Comparison of ENCODE assay signal across 8 cellular contexts in genomic region chr10:106189254-106189653, GRCh38.
DNase-seq lines count a peak whose midpoint lies in the region; ATAC-seq, FAIRE-seq and TF ChIP-seq lines count a peak whose summit lies in the region.

No MANE protein-coding gene starts in this region.

- TF ChIP-seq RAD21 in H1 (IDR thresholded peaks at IDR 0.05 in 1 of 2, conservative IDR thresholded peaks at IDR 0.05 in 1 of 2; ENCODE audit: low read depth in 2 of 2, low read length in 2 of 2), result peak; percentile 78 to 80

- FAIRE-seq in H1 (lab: Jason Lieb, UNC), result peak; percentile 94

- H2BK15ac ChIP-seq in H1 (ENCODE audit: low read length), result no peak overlapping the region

- TF ChIP-seq POLR2A in H1 (IDR thresholded peaks at IDR 0.05; ENCODE audit: control extremely low read depth in 1 of 2, low read depth in 2 of 2, low read length in 2 of 2), result no peak

- H3K36me3 ChIP-seq in MM.1S (replicated peaks; ENCODE audit: insufficient read depth, low read length), result no peaks in the 10 kb centered on the region
- H3K36me3 ChIP-seq in H1 (ENCODE audit: control insufficient read depth in 2 of 4, insufficient read depth in 4 of 4, low read length in 3 of 4), result no peaks in the 10 kb centered on the region

- H3K18ac ChIP-seq in H1 (ENCODE audit: extremely low read depth, low read length), result no peak overlapping the region

- no peak overlapping the region for H3K56ac ChIP-seq in H1 (replicated peaks; ENCODE audit: insufficient read length, low read depth, low read length)

- H3K79me1 ChIP-seq in H1 (ENCODE audit: low read depth, low read length), result no peaks in the 10 kb centered on the region

- WGBS in H1 (ENCODE audit: extremely low coverage in 1 of 2, insufficient coverage in 1 of 2, insufficient read length in 1 of 2, insufficient replicate concordance in 2 of 2, low coverage in 1 of 2, low lambda C conversion rate in 2 of 2, missing lambda C conversion rate in 1 of 2), 2 experiments, result 38% methylated on average over 2 of the region's 2 CpGs; no CpG with 5 or more reads in 1 of the 2 experiments

- H3F3A ChIP-seq in MM.1S (ENCODE audit: insufficient read depth, low read length), result no peaks in the 10 kb centered on the region

- no peak overlapping the region for H4K8ac ChIP-seq in H1 (ENCODE audit: extremely low read depth, insufficient read depth, low read length)

- H3K9ac ChIP-seq in MM.1S (ENCODE audit: low read length) (no peak overlapping the region), H1 (replicated peaks in 1 of 4; ENCODE audit: extremely low read depth in 1 of 4, low read depth in 3 of 4, low read length in 3 of 4) (no peak overlapping the region)

- no peak overlapping the region for H2BK5ac ChIP-seq in H1 (ENCODE audit: low read depth, low read length)

- H2AFZ ChIP-seq in MM.1S (ENCODE audit: low read length) (no peak overlapping the region), H1 (ENCODE audit: low read length) (no peak overlapping the region)

- H2BK120ac ChIP-seq in H1 (replicated peaks; ENCODE audit: low read depth, low read length), result no peak overlapping the region

- DNase-seq in COLO829 (ENCODE audit: low spot score) (peak; percentile 10), MM.1S (peak; percentile 42), H1 (ENCODE audit: low read depth in 1 of 2, low spot score in 2 of 2) (peak; percentile 9 to 53), retina (peak; percentile 27)
- no peak for DNase-seq in NK-92 treated with Interleukin-12 subunit alpha and Interleukin-12 subunit beta, amount 100 ng/mL, for 24 hours (lab: John Stamatoyannopoulos, UW)

- CTCF ChIA-PET in H1 (lab: Charles Lee; ENCODE audit: partially characterized antibody), result interaction anchor here (0.5 to 2.3 kb wide), 14 partner anchors 13 to 881 kb away, joined by 3 to 11 read pairs (median 3); no protein-coding TSS in a partner anchor

- TF ChIP-seq CTCF in MM.1S (IDR thresholded peaks at IDR 0.05; ENCODE audit: low read length) (peak; percentile 44), H1 (IDR thresholded peaks at IDR 0.05; ENCODE audit: control extremely low read depth in 1 of 3, insufficient read depth in 1 of 3, low read depth in 1 of 3, low read length in 3 of 3) (peak; percentile 30 to 85 (median 70))

- H3K9me2 ChIP-seq in MM.1S (replicated peaks; ENCODE audit: insufficient read depth, low read length), result no peaks in the 10 kb centered on the region

- H2BK12ac ChIP-seq in H1 (ENCODE audit: low read depth, low read length), result no peak overlapping the region

- no peaks in the 10 kb centered on the region; the same call in 1 of the 2 replicates for H3K23me2 ChIP-seq in H1 (ENCODE audit: low read depth, low read length)

- H3K4me2 ChIP-seq in MM.1S (ENCODE audit: low read depth, low read length) (no peak overlapping the region), H1 (ENCODE audit: insufficient read depth in 1 of 2, low read depth in 2 of 2, low read length in 2 of 2) (no peak overlapping the region)

- no peaks in the 10 kb centered on the region for H3K79me2 ChIP-seq in MM.1S (ENCODE audit: low read length)
- no peaks in the 10 kb centered on the region for H3K79me2 ChIP-seq in H1 (ENCODE audit: control insufficient read depth in 1 of 2, insufficient read depth in 2 of 2, low read length in 2 of 2)

- no peaks in the 10 kb centered on the region for H4K20me1 ChIP-seq in MM.1S (ENCODE audit: insufficient read depth, low read length)
- H4K20me1 ChIP-seq in H1 (replicated peaks in 1 of 2; ENCODE audit: control insufficient read depth in 1 of 2, insufficient read depth in 2 of 2, low read length in 2 of 2), result no peaks in the 10 kb centered on the region

- TF ChIP-seq EP300 in H1 (IDR thresholded peaks at IDR 0.05; ENCODE audit: borderline replicate concordance in 1 of 2, low read depth in 2 of 2, low read length in 2 of 2), result no peak

- no peak overlapping the region for H2AK5ac ChIP-seq in H1 (ENCODE audit: low read depth, low read length)

- H3K9me3 ChIP-seq in MM.1S (replicated peaks; ENCODE audit: insufficient read depth, low read length), result no peaks in the 10 kb centered on the region
- no peaks in the 10 kb centered on the region for H3K9me3 ChIP-seq in H1 (ENCODE audit: insufficient read depth in 2 of 2, low read depth in 1 of 2, low read length in 1 of 2)

- POLR2A ChIA-PET in H1 (lab: Charles Lee; ENCODE audit: partially characterized antibody), result no interaction called here

- H3K27me3 ChIP-seq in MM.1S (replicated peaks; ENCODE audit: insufficient read depth, low read length), result no peaks in the 10 kb centered on the region
- H3K27me3 ChIP-seq in H1 (replicated peaks in 1 of 4; ENCODE audit: control insufficient read depth in 3 of 4, extremely low read depth in 1 of 4, insufficient read depth in 3 of 4, low read length in 3 of 4), result no peaks in the 10 kb centered on the region

- no peak overlapping the region for H3K14ac ChIP-seq in H1 (ENCODE audit: insufficient read length)

- no peak overlapping the region for H3K23ac ChIP-seq in H1 (ENCODE audit: insufficient read length)

- peak; percentile 54 for ATAC-seq in GM18870 (IDR thresholded peaks at IDR 0.05; ENCODE audit: unreplicated experiment)
- no peak for ATAC-seq in GM18502 (IDR thresholded peaks at IDR 0.05; ENCODE audit: poor library complexity, unreplicated experiment)
- no peak for ATAC-seq in HG03095 (IDR thresholded peaks at IDR 0.05; ENCODE audit: unreplicated experiment)

- no peak overlapping the region for H4K5ac ChIP-seq in H1 (ENCODE audit: insufficient read length, low read depth, low read length)

- H3K27ac ChIP-seq in MM.1S (ENCODE audit: low read length) (no peak overlapping the region), H1 (ENCODE audit: low read depth, low read length) (no peak overlapping the region)

- no peak overlapping the region for H4K91ac ChIP-seq in H1 (replicated peaks; ENCODE audit: insufficient read length, low read length)

- no peaks in the 10 kb centered on the region for H3K4me1 ChIP-seq in MM.1S (ENCODE audit: low read length)
- H3K4me1 ChIP-seq in H1 (replicated peaks in 1 of 4; ENCODE audit: control insufficient read depth in 3 of 4, insufficient read depth in 4 of 4, low read length in 3 of 4), result no peaks in the 10 kb centered on the region

- H3K4me3 ChIP-seq in MM.1S (ENCODE audit: low read length) (no peak overlapping the region), H1 (ENCODE audit: extremely low read depth in 1 of 4, insufficient read depth in 2 of 4, low read depth in 3 of 4, low read length in 4 of 4) (no peak overlapping the region)

- no peak overlapping the region for H3K4ac ChIP-seq in H1 (replicated peaks; ENCODE audit: insufficient read length, low read depth, low read length)

- no peak overlapping the region for H2BK20ac ChIP-seq in H1 (ENCODE audit: low read length)

TF ChIP-seq in H1, 55 proteins besides CTCF, POLR2A, EP300 and RAD21:
- no peak for TF ChIP-seq RFX5 (IDR thresholded peaks at IDR 0.05; ENCODE audit: borderline replicate concordance, low read depth, low read length)
- TF ChIP-seq SP1 (IDR thresholded peaks at IDR 0.05; ENCODE audit: low read depth, low read length), result no peak
- no peak for TF ChIP-seq ZNF274 (IDR thresholded peaks at IDR 0.05; ENCODE audit: borderline replicate concordance, extremely low read depth, low read length)
- TF ChIP-seq JUN (IDR thresholded peaks at IDR 0.05; ENCODE audit: low read depth, low read length), result no peak
- TF ChIP-seq USF2 (IDR thresholded peaks at IDR 0.05; ENCODE audit: low read length), result no peak
- TF ChIP-seq YY1 (IDR thresholded peaks at IDR 0.05; ENCODE audit: low read depth, low read length), result no peak
- 0 out of 2 replicates have a peak, but pooled peaks have one; percentile 21 for TF ChIP-seq MAX (IDR thresholded peaks at IDR 0.05)
- 0 out of 2 replicates have a peak, but pooled peaks have one; percentile 16 for TF ChIP-seq CREB1 (IDR thresholded peaks at IDR 0.05)
